ENCODE assay signal across 21 cellular contexts in genomic region chr3:140078940-140079339, GRCh38.
"Had no signal": no experiment of that assay in that cellular context is flagged by ENCODE, and none has a peak within 500 bp of the region (broad histone marks: within the 10 kb centered on the region; RNA-seq: fewer than 3 reads in every experiment).

No MANE protein-coding gene starts in this region.

- DNase-seq: effector memory CD8-positive, alpha-beta T cell; esophagus squamous epithelium; foreskin fibroblast; glutamatergic neuron; immature natural killer cell; left colon; left ventricle myocardium superior; mesenchymal stem cell; midbrain; naive B cell; psoas muscle; small intestine; stimulated activated CD4-positive, alpha-beta T cell treated with anti-CD3 and anti-CD28 coated beads, Interleukin-12 subunit alpha, Interleukin-12 subunit beta, amount 100 ng/mL, for 4 hours; stimulated activated naive CD4-positive, alpha-beta T cell; stomach; substantia nigra; trophoblast cell had no signal

- H3K4me3 ChIP-seq: esophagus squamous epithelium, gastroesophageal sphincter, lung, psoas muscle, stomach, thoracic aorta had no signal

- H3K27ac ChIP-seq: epithelial cell of prostate, esophagus squamous epithelium, gastroesophageal sphincter, psoas muscle, stomach, thoracic aorta had no signal

- H3K36me3 ChIP-seq: esophagus squamous epithelium, gastroesophageal sphincter, stomach, thoracic aorta had no signal

- H3K27me3 ChIP-seq: esophagus squamous epithelium, stomach had no signal
